In the genomic region with DNA sequence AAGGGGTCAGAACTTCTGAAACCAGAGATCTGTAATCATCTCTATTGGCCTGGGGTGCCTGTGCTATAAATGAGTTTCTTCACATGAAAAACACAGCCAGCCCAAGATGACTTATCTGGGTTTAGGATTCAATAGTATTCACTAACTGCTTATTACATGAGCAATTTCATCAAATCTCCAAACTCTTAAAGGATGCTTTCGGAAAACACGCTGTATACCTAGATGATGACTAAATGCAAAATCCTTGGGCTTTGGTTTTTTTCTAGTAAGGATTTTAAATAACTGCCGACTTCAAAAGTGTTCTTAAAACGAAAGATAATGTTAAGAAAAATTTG, we compare ENCODE assay signal across 8 cellular contexts. TPM values are rescaled to one million over a fixed set of nuclear protein-coding genes. Genes with fewer than 3 reads are reported as not detected.
DNase-seq lines count a peak whose midpoint lies in the region; ATAC-seq and TF ChIP-seq lines count a peak whose summit lies in the region.

No MANE protein-coding gene starts in this region.

- H3K36me3 ChIP-seq in right atrium auricular region = peaks cover 57% of the 10 kb centered on the region
- peaks cover 0 to 10% of the 10 kb centered on the region in 2 donors for H3K36me3 ChIP-seq in body of pancreas (replicated peaks in 1 of 2; ENCODE audit: insufficient read depth in 1 of 2, low read depth in 2 of 2)
- peaks cover 71% of the 10 kb centered on the region for H3K36me3 ChIP-seq in mesodermal cell (ENCODE audit: control insufficient read depth, insufficient read depth, low read length)
- H3K36me3 ChIP-seq in uterus = no peaks in the 10 kb centered on the region

- TF ChIP-seq CTCF in right atrium auricular region (IDR thresholded peaks at IDR 0.05) (no peak), body of pancreas (IDR thresholded peaks at IDR 0.05) (no peak), uterus (IDR thresholded peaks at IDR 0.05) (no peak)

- no peaks in the 10 kb centered on the region for H3K27me3 ChIP-seq in right atrium auricular region
- H3K27me3 ChIP-seq in body of pancreas = no peaks in the 10 kb centered on the region
- H3K27me3 ChIP-seq in uterus = no peaks in the 10 kb centered on the region

- TF ChIP-seq POLR2A in body of pancreas (IDR thresholded peaks at IDR 0.05) (no peak), uterus (IDR thresholded peaks at IDR 0.05) (no peak)

- H3K4me3 ChIP-seq in right atrium auricular region = no peak overlapping the region
- H3K4me3 ChIP-seq in body of pancreas = no peak overlapping the region
- H3K4me3 ChIP-seq in mesodermal cell (ENCODE audit: extremely low read depth, insufficient read depth, low read length, poor library complexity, severe bottlenecking) = no peak overlapping the region
- H3K4me3 ChIP-seq in uterus = no peak overlapping the region

- intact Hi-C loops in left ventricle myocardium superior (cut with micrococcal nuclease) = no loop called here
- intact Hi-C loops in body of pancreas (cut with DNase I) = no loop called here
- intact Hi-C loops in uterus (cut with DNase I; ENCODE audit: low total_unique reads) = no loop called here

- ATAC-seq in left ventricle myocardium superior (no peak), body of pancreas (no peak), GM21367 (IDR thresholded peaks at IDR 0.05; ENCODE audit: unreplicated experiment) (no peak), HG02938 (IDR thresholded peaks at IDR 0.05; ENCODE audit: unreplicated experiment) (no peak)

- no peaks in the 10 kb centered on the region for H3K9me3 ChIP-seq in right atrium auricular region
- H3K9me3 ChIP-seq in body of pancreas = no peaks in the 10 kb centered on the region
- no peaks in the 10 kb centered on the region for H3K9me3 ChIP-seq in mesodermal cell (ENCODE audit: control insufficient read depth, low read length)
- no peaks in the 10 kb centered on the region for H3K9me3 ChIP-seq in uterus

- 89 to 90% methylated on average over 4 of the region's 4 CpGs for WGBS in body of pancreas, 2 donors
- WGBS in mesodermal cell (ENCODE audit: insufficient coverage in 2 of 2), 2 experiments = 100% methylated on average over 2 of the region's 4 CpGs; no CpG with 5 or more reads in 1 of the 2 experiments

- H3K4me1 ChIP-seq in right atrium auricular region (peaks cover 0 to 78% of the 10 kb centered on the region in 2 donors), body of pancreas (peaks cover 22% of the 10 kb centered on the region), mesodermal cell (ENCODE audit: control insufficient read depth, insufficient read depth, low read length, poor library complexity, severe bottlenecking) (peaks cover 57% of the 10 kb centered on the region), uterus (peaks cover 19 to 20% of the 10 kb centered on the region in 2 donors)

- H3K27ac ChIP-seq in right atrium auricular region = peak overlapping the region; percentile 86 to 93
- peak overlapping the region in 3 of 4 donors; percentile 39 to 88 (median 50) for H3K27ac ChIP-seq in body of pancreas
- H3K27ac ChIP-seq in mesodermal cell (ENCODE audit: low read depth, low read length, severe bottlenecking) = peak overlapping the region; percentile 100
- peak overlapping the region; percentile 86 to 96 for H3K27ac ChIP-seq in uterus

- DNase-seq in right atrium auricular region (ENCODE audit: low spot score) = no peak
- DNase-seq in left ventricle myocardium superior = no peak
- no peak for DNase-seq in body of pancreas
- peak in 1 of 2 donors; percentile 10 for DNase-seq in uterus
- no peak for DNase-seq in NCI-H345 treated with DMSO at 0.1 percent for 48 hours (lab: John Stamatoyannopoulos, UW; ENCODE audit: unreplicated experiment)

RNA-seq across cellular contexts. Expression of gene TMEM43, which starts 18.4 kb away (rescaled TPM):
- total RNA-seq in right atrium auricular region (100 to 1,000 TPM in 1 of 2 donors, 10 to 100 TPM in 1; 91.8 to 142 TPM), left ventricle myocardium superior (29.5 TPM), body of pancreas (10 to 100 TPM; 21.8 to 38.4 TPM), uterus (100 to 1,000 TPM in 2 of 4 donors, 10 to 100 TPM in 2; 93.5 to 114 (median 102) TPM)
- 65.4 TPM for polyA plus RNA-seq in mesodermal cell (2013, experiment 1 of 2)
- polyA plus RNA-seq in mesodermal cell (2013, experiment 2 of 2) = 57.0 TPM

RNA-seq across cellular contexts. Expression of gene CHCHD4, which starts 18.6 kb away (rescaled TPM):
- total RNA-seq in right atrium auricular region (10 to 100 TPM; 24.3 to 32.3 TPM), left ventricle myocardium superior (36.8 TPM), body of pancreas (1 to 10 TPM; 1.3 to 7.0 TPM), uterus (10 to 100 TPM in 1 of 4 donors, 1 to 10 TPM in 3; 6.2 to 12.0 (median 7.8) TPM)
- 19.8 TPM for polyA plus RNA-seq in mesodermal cell (2013, experiment 1 of 2)
- 15.9 TPM for polyA plus RNA-seq in mesodermal cell (2013, experiment 2 of 2)

RNA-seq across cellular contexts. Expression of gene XPC, which starts 35.2 kb away (rescaled TPM):
- total RNA-seq in right atrium auricular region (10 to 100 TPM; 15.7 to 18.3 TPM), left ventricle myocardium superior (7.9 TPM), body of pancreas (10 to 100 TPM; 33.2 to 34.9 TPM), uterus (10 to 100 TPM; 15.3 to 85.8 (median 48.5) TPM)
- 40.8 TPM for polyA plus RNA-seq in mesodermal cell (2013, experiment 1 of 2)
- polyA plus RNA-seq in mesodermal cell (2013, experiment 2 of 2) = 42.1 TPM

RNA-seq across cellular contexts. Expression of gene LSM3, which starts 35.4 kb away (rescaled TPM):
- total RNA-seq in right atrium auricular region = 10 to 100 TPM; 15.0 to 15.4 TPM
- total RNA-seq in left ventricle myocardium superior = 15.7 TPM
- total RNA-seq in body of pancreas = 1 to 10 TPM; 5.3 to 6.0 TPM
- 20.9 TPM for polyA plus RNA-seq in mesodermal cell (2013, experiment 1 of 2)
- 24.4 TPM for polyA plus RNA-seq in mesodermal cell (2013, experiment 2 of 2)
- total RNA-seq in uterus = 10 to 100 TPM in 3 of 4 donors, 1 to 10 TPM in 1; 10.0 to 14.1 (median 11.9) TPM

Comparison
In these comparisons a context has a peak if more than half of its experiments do, and no peak if none do; other contexts are left out.
1. H3K27ac ChIP-seq: peak in every context shown above with its lines; median percentile 100 in mesodermal cell; 91 in uterus; 90 in right atrium auricular region; 50 in body of pancreas.